ENCODE assay signal across 23 cellular contexts in genomic region chr3:16004812-16005211, GRCh38.
"Had no signal": no experiment of that assay in that cellular context is flagged by ENCODE, and none has a peak within 500 bp of the region (broad histone marks: within the 10 kb centered on the region; RNA-seq: fewer than 3 reads in every experiment).

No MANE protein-coding gene starts in this region.

- H3K9me3 ChIP-seq: colonic mucosa, esophagus muscularis mucosa, esophagus squamous epithelium had no signal

- ATAC-seq: effector memory CD8-positive, alpha-beta T cell; esophagus mucosa; foreskin keratinocyte; gastroesophageal sphincter; heart left ventricle; heart right ventricle had no signal

- H3K27ac ChIP-seq: colonic mucosa, coronary artery, dorsolateral prefrontal cortex, epithelial cell of prostate, esophagus muscularis mucosa, esophagus squamous epithelium, foreskin keratinocyte, gastroesophageal sphincter, heart left ventricle, heart right ventricle had no signal

- H3K4me1 ChIP-seq: colonic mucosa, esophagus muscularis mucosa, esophagus squamous epithelium, foreskin keratinocyte, gastroesophageal sphincter, heart left ventricle, heart right ventricle had no signal

- DNase-seq: colonic mucosa; cortex of kidney; dermis blood vessel endothelial cell; dorsolateral prefrontal cortex; effector CD4-positive, alpha-beta T cell; effector CD8-positive, alpha-beta T cell; effector memory CD4-positive, alpha-beta T cell; effector memory CD8-positive, alpha-beta T cell; endodermal cell; erythroblast; esophagus squamous epithelium; foreskin fibroblast; foreskin keratinocyte; foreskin melanocyte; glutamatergic neuron; head of caudate nucleus; heart left ventricle; heart right ventricle had no signal

- H3K36me3 ChIP-seq: colonic mucosa, esophagus muscularis mucosa, esophagus squamous epithelium, gastroesophageal sphincter, heart left ventricle, heart right ventricle had no signal

- H3K4me3 ChIP-seq: colonic mucosa, coronary artery, dorsolateral prefrontal cortex, esophagus muscularis mucosa, esophagus squamous epithelium, gastroesophageal sphincter, heart left ventricle, heart right ventricle had no signal

- H3K27me3 ChIP-seq: colonic mucosa, dorsolateral prefrontal cortex, esophagus muscularis mucosa, esophagus squamous epithelium, foreskin keratinocyte, gastroesophageal sphincter, heart left ventricle, heart right ventricle had no signal
